ENCODE assay signal across 8 cellular contexts in genomic region chr12:70367268-70368141, GRCh38. TPM values are rescaled to one million over a fixed set of nuclear protein-coding genes. Genes with fewer than 3 reads are reported as not detected.
DNase-seq lines count a peak whose midpoint lies in the region; ATAC-seq lines count a peak whose summit lies in the region.

No MANE protein-coding gene starts in this region.

- peaks cover 30% of the 10 kb centered on the region for H3K27me3 ChIP-seq in iPS-18a (ENCODE audit: control insufficient read depth, insufficient read depth, low read length)

- ATAC-seq in HG03045 (IDR thresholded peaks at IDR 0.05; ENCODE audit: unreplicated experiment) (no peak), GM21825 (IDR thresholded peaks at IDR 0.05; ENCODE audit: unreplicated experiment) (no peak)

- intact Hi-C loops in activated CD4-positive, alpha-beta T cell treated with anti-CD3 and anti-CD28 coated beads, Interleukin-2, amount 10 ng/mL, durations not matched to agents 24 days and 14 days (cut with micrococcal nuclease): no loop called here
- intact Hi-C loops in activated T-helper 2 cell treated with anti-CD3 and anti-CD28 coated beads, Interferon-gamma antibody, Interleukin-2, Interleukin-4, amounts not matched to agents 10 μg/mL and 5 μg/mL and 100 μg/mL, durations not matched to agents 14 hours and 24 hours and 36 hours (cut with micrococcal nuclease): loop anchor here (10.0 kb wide), 2 partner anchors 633 to 1317 kb away; partner anchors contain the start of genes RAB3IP and TMEM19

- peak overlapping the region; percentile 92 for H3K4me3 Mint-ChIP-seq in activated CD4-positive, alpha-beta T cell treated with anti-CD3 and anti-CD28 coated beads, Interleukin-2, amount 10 ng/mL, durations not matched to agents 24 days and 14 days
- H3K4me3 Mint-ChIP-seq in activated T-helper 2 cell treated with anti-CD3 and anti-CD28 coated beads, Interferon-gamma antibody, Interleukin-2, Interleukin-4, amounts not matched to agents 10 μg/mL and 5 μg/mL and 100 μg/mL, durations not matched to agents 14 hours and 24 hours and 36 hours (ENCODE audit: low read depth): peak overlapping the region; percentile 87

- no peak for DNase-seq in activated CD4-positive, alpha-beta T cell treated with anti-CD3 and anti-CD28 coated beads, Interleukin-2, amount 10 ng/mL, durations not matched to agents 24 days and 14 days
- no peak for DNase-seq in activated CD4-positive, alpha-beta T cell treated with anti-CD3 and anti-CD28 coated beads, Interleukin-2, amount 50 U/mL, for 4 hours
- no peak for DNase-seq in activated T-helper 2 cell treated with anti-CD3 and anti-CD28 coated beads, Interferon-gamma antibody, Interleukin-2, Interleukin-4, amounts not matched to agents 10 μg/mL and 5 μg/mL and 100 μg/mL, durations not matched to agents 14 hours and 24 hours and 36 hours (ENCODE audit: low spot score)
- DNase-seq in stimulated activated CD4-positive, alpha-beta T cell treated with anti-CD3 and anti-CD28 coated beads, Interleukin-4, amount 100 ng/mL, for 1 hour: no peak

- no peak overlapping the region for H3K27ac ChIP-seq in iPS-18a (ENCODE audit: low read length)
- H3K27ac ChIP-seq in skin epidermis: peak overlapping the region in 5 of 21 experiments; percentile 19 to 55 (median 21)

- peaks cover 35% of the 10 kb centered on the region for H3K27me3 Mint-ChIP-seq in activated CD4-positive, alpha-beta T cell treated with anti-CD3 and anti-CD28 coated beads, Interleukin-2, amount 10 ng/mL, durations not matched to agents 24 days and 14 days
- peaks cover 33% of the 10 kb centered on the region for H3K27me3 Mint-ChIP-seq in activated T-helper 2 cell treated with anti-CD3 and anti-CD28 coated beads, Interferon-gamma antibody, Interleukin-2, Interleukin-4, amounts not matched to agents 10 μg/mL and 5 μg/mL and 100 μg/mL, durations not matched to agents 14 hours and 24 hours and 36 hours (ENCODE audit: low read depth)

- no peak overlapping the region for H3K27ac Mint-ChIP-seq in activated CD4-positive, alpha-beta T cell treated with anti-CD3 and anti-CD28 coated beads, Interleukin-2, amount 10 ng/mL, durations not matched to agents 24 days and 14 days
- H3K27ac Mint-ChIP-seq in activated T-helper 2 cell treated with anti-CD3 and anti-CD28 coated beads, Interferon-gamma antibody, Interleukin-2, Interleukin-4, amounts not matched to agents 10 μg/mL and 5 μg/mL and 100 μg/mL, durations not matched to agents 14 hours and 24 hours and 36 hours: no peak overlapping the region

- peaks cover 2% of the 10 kb centered on the region for H3K36me3 Mint-ChIP-seq in activated CD4-positive, alpha-beta T cell treated with anti-CD3 and anti-CD28 coated beads, Interleukin-2, amount 10 ng/mL, durations not matched to agents 24 days and 14 days (ENCODE audit: low read depth)
- H3K36me3 Mint-ChIP-seq in activated T-helper 2 cell treated with anti-CD3 and anti-CD28 coated beads, Interferon-gamma antibody, Interleukin-2, Interleukin-4, amounts not matched to agents 10 μg/mL and 5 μg/mL and 100 μg/mL, durations not matched to agents 14 hours and 24 hours and 36 hours (ENCODE audit: low read depth): no peaks in the 10 kb centered on the region

- H3K4me1 ChIP-seq in iPS-18a (ENCODE audit: control insufficient read depth, low read depth, low read length): no peaks in the 10 kb centered on the region

- H3K36me3 ChIP-seq in iPS-18a (ENCODE audit: control insufficient read depth, low read depth, low read length): no peaks in the 10 kb centered on the region

- peak overlapping the region; percentile 60 for H3K9ac ChIP-seq in iPS-18a (ENCODE audit: low read length)

- no peaks in the 10 kb centered on the region for H3K9me3 Mint-ChIP-seq in activated CD4-positive, alpha-beta T cell treated with anti-CD3 and anti-CD28 coated beads, Interleukin-2, amount 10 ng/mL, durations not matched to agents 24 days and 14 days
- H3K9me3 Mint-ChIP-seq in activated T-helper 2 cell treated with anti-CD3 and anti-CD28 coated beads, Interferon-gamma antibody, Interleukin-2, Interleukin-4, amounts not matched to agents 10 μg/mL and 5 μg/mL and 100 μg/mL, durations not matched to agents 14 hours and 24 hours and 36 hours: no peaks in the 10 kb centered on the region

- H3K4me1 Mint-ChIP-seq in activated CD4-positive, alpha-beta T cell treated with anti-CD3 and anti-CD28 coated beads, Interleukin-2, amount 10 ng/mL, durations not matched to agents 24 days and 14 days: peaks cover 17% of the 10 kb centered on the region
- H3K4me1 Mint-ChIP-seq in activated T-helper 2 cell treated with anti-CD3 and anti-CD28 coated beads, Interferon-gamma antibody, Interleukin-2, Interleukin-4, amounts not matched to agents 10 μg/mL and 5 μg/mL and 100 μg/mL, durations not matched to agents 14 hours and 24 hours and 36 hours (ENCODE audit: low read depth): peaks cover 21% of the 10 kb centered on the region

- no peaks in the 10 kb centered on the region for H3K9me3 ChIP-seq in iPS-18a (ENCODE audit: control insufficient read depth, low read depth, low read length)

- H3K4me3 ChIP-seq in iPS-18a (ENCODE audit: low read length) (peak overlapping the region; percentile 93), skin epidermis (peak overlapping the region; percentile 49 to 73 (median 68))

RNA-seq across cellular contexts. Expression of gene KCNMB4, which starts 1.4 kb away (rescaled TPM):
- total RNA-seq in activated CD4-positive, alpha-beta T cell treated with anti-CD3 and anti-CD28 coated beads, Interleukin-2, amount 10 ng/mL, durations not matched to agents 24 days and 14 days: 0.17 and 0.19 TPM in 2 replicates
- total RNA-seq in activated T-helper 2 cell treated with anti-CD3 and anti-CD28 coated beads, Interferon-gamma antibody, Interleukin-2, Interleukin-4, amounts not matched to agents 10 μg/mL and 5 μg/mL and 100 μg/mL, durations not matched to agents 14 hours and 24 hours and 36 hours: 0.37 and 0.55 TPM in 2 replicates
